ENCODE assay signal across 3 cellular contexts in genomic region chr1:53166366-53166765, GRCh38.
TF ChIP-seq lines count a peak whose summit lies in the region.

No MANE protein-coding gene starts in this region.

TF ChIP-seq in IMR-90, 13 proteins besides CTCF, POLR2A, EP300 and RAD21:
- TF ChIP-seq MXI1 (IDR thresholded peaks at IDR 0.05; ENCODE audit: borderline replicate concordance, low read depth, low read length) (no peak), RFX5 (IDR thresholded peaks at IDR 0.05; ENCODE audit: low read depth, low read length) (no peak), SMC3 (IDR thresholded peaks at IDR 0.05; ENCODE audit: low read depth, low read length) (no peak)

TF ChIP-seq in HepG2, 621 proteins besides CTCF, POLR2A, EP300 and RAD21:
- TF ChIP-seq HDAC1 (CRISPR knock-in tag; IDR thresholded peaks at IDR 0.05), result no peak
- TF ChIP-seq ZKSCAN1 (IDR thresholded peaks at IDR 0.05; ENCODE audit: low read length), result 0 out of 2 replicates have a peak, but pooled peaks have one; percentile 50

TF ChIP-seq in SK-N-SH treated with all-trans-retinoic acid at 6 μM for 48 hours, 23 proteins besides CTCF, POLR2A, EP300 and RAD21:
- TF ChIP-seq ARNTL (CRISPR knock-in tag; IDR thresholded peaks at IDR 0.05; ENCODE audit: borderline replicate concordance, low read depth) (no peak), BACH2 (CRISPR knock-in tag; IDR thresholded peaks at IDR 0.05; ENCODE audit: borderline replicate concordance) (no peak), PPARA (CRISPR knock-in tag; IDR thresholded peaks at IDR 0.05; ENCODE audit: borderline replicate concordance) (no peak), ZNF8 (CRISPR knock-in tag; IDR thresholded peaks at IDR 0.05) (no peak), RARB (CRISPR knock-in tag; IDR thresholded peaks at IDR 0.05) (no peak), ZNF70 (CRISPR knock-in tag; IDR thresholded peaks at IDR 0.05) (no peak)
